In the genomic region with DNA sequence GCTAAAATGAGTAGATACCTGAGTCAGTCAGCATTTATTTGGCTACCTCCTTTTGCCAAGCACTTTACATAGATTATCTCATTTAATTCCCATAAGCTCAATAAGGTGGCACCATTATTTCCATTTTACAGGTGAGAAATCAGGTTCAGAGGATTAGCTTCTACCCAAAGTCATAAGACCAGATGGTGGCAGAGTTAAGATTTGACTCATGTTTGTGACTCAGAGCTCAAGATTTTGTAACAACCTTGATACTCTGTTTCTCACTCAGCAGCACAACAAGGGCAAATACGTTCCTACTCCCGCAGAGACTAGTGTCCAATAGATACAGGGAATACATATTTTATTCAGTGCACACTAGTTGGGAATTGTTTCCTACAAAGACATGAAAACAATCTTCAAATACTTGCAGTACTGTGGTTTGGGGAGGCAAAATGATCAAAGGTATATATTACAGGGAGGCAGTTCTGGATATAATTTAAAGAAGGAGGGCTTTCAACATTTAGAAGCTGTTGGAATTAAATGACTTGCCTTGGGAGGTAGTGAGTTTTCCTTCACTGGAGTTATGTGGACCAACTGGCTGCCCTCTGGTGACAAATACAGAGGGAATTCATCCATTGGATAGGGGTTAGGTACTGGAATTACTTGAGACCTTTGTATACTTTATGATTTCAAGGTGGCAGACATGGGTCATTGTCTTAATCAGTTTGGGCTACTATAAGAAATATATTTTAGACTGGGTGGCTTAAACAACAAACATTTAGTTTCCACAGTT, we compare ENCODE assay signal across 10 cellular contexts. TPM values are rescaled to one million over a fixed set of nuclear protein-coding genes. Genes with fewer than 3 reads are reported as not detected.
DNase-seq lines count a peak whose midpoint lies in the region; ATAC-seq and TF ChIP-seq lines count a peak whose summit lies in the region.
"Had no signal": no experiment of that assay in that cellular context is flagged by ENCODE, and none has a peak within 500 bp of the region (broad histone marks: within the 10 kb centered on the region; RNA-seq: fewer than 3 reads in every experiment).

No MANE protein-coding gene starts in this region.

- H4K91ac ChIP-seq in mesenchymal stem cell (ENCODE audit: low read length), result no peak overlapping the region

- H2BK12ac ChIP-seq in mesenchymal stem cell (ENCODE audit: low read length in 2 of 2), result peak overlapping the region in 1 of 2 experiments; percentile 12

- peaks cover 1% of the 10 kb centered on the region for H3K79me1 ChIP-seq in mesenchymal stem cell (replicated peaks; ENCODE audit: low read length, poor library complexity, severe bottlenecking)

- peaks cover 5 to 40% of the 10 kb centered on the region in 2 experiments for H3K36me3 ChIP-seq in mesenchymal stem cell (ENCODE audit: control insufficient read depth in 1 of 2, insufficient read depth in 2 of 2, low read depth in 1 of 2, low read length in 2 of 2)

- no peak overlapping the region for H2BK120ac ChIP-seq in mesenchymal stem cell (ENCODE audit: low read depth, low read length)

- H2AFZ ChIP-seq in mesenchymal stem cell (ENCODE audit: low read depth, low read length), result no peak overlapping the region

- H3K14ac ChIP-seq in mesenchymal stem cell (ENCODE audit: low read length in 2 of 2), result no peak overlapping the region

- no peak for DNase-seq in CD4-positive, alpha-beta T cell
- DNase-seq in amniotic stem cell (lab: John Stamatoyannopoulos, UW), result peak; percentile 65
- peak; percentile 87 for DNase-seq in mesenchymal stem cell
- DNase-seq: stimulated activated CD4-positive, alpha-beta T cell treated with anti-CD3 and anti-CD28 coated beads, Interleukin-2, amount 100 ng/mL, for 24 hours had no signal

- H2AK5ac ChIP-seq in mesenchymal stem cell (ENCODE audit: low read length, severe bottlenecking), result peak overlapping the region; percentile 95

- no peaks in the 10 kb centered on the region for H3K27me3 ChIP-seq in CD4-positive, alpha-beta T cell (ENCODE audit: control insufficient read depth, insufficient read depth, low read length)
- H3K27me3 ChIP-seq in mesenchymal stem cell (ENCODE audit: control insufficient read depth in 1 of 2, insufficient read depth in 1 of 2, low read length in 2 of 2), result no peaks in the 10 kb centered on the region

- H3K27ac Mint-ChIP-seq in CD4-positive, alpha-beta T cell, result peak overlapping the region; percentile 48
- H3K27ac Mint-ChIP-seq: activated T-helper 2 cell treated with anti-CD3 and anti-CD28 coated beads, Interferon-gamma antibody, Interleukin-2, Interleukin-4, amounts not matched to agents 10 μg/mL and 5 μg/mL and 100 μg/mL, durations not matched to agents 14 hours and 24 hours and 36 hours had no signal

- no peak overlapping the region for H3K4me3 Mint-ChIP-seq in CD4-positive, alpha-beta T cell

- WGBS in mesenchymal stem cell, result no CpG with 5 or more reads among the region's 2 CpGs

- H2BK15ac ChIP-seq in mesenchymal stem cell (ENCODE audit: low read depth, poor library complexity, severe bottlenecking), result no peak overlapping the region

- H3K4me2 ChIP-seq in mesenchymal stem cell (ENCODE audit: low read length, poor library complexity, severe bottlenecking), result peak overlapping the region; percentile 45

- peak overlapping the region in 1 of 2 experiments; percentile 25 for H3K4me3 ChIP-seq in mesenchymal stem cell (ENCODE audit: insufficient read depth in 1 of 2, low read depth in 1 of 2, low read length in 2 of 2)

- CTCF ChIA-PET in CD4-positive, alpha-beta T cell (lab: Charles Lee), result no interaction called here

- no peak for ATAC-seq in CD4-positive, alpha-beta T cell (ENCODE audit: poor library complexity)
- ATAC-seq in HG03442 (IDR thresholded peaks at IDR 0.05; ENCODE audit: unreplicated experiment), result peak; percentile 8
- no peak for ATAC-seq in HG02870 (IDR thresholded peaks at IDR 0.05; ENCODE audit: unreplicated experiment)
- no peak for ATAC-seq in HG03139 (IDR thresholded peaks at IDR 0.05; ENCODE audit: unreplicated experiment)
- ATAC-seq in HG03432 (IDR thresholded peaks at IDR 0.05; ENCODE audit: unreplicated experiment), result no peak
- no peak for ATAC-seq in GM18511 (IDR thresholded peaks at IDR 0.05; ENCODE audit: unreplicated experiment)

- peak overlapping the region; percentile 47 for H2BK5ac ChIP-seq in mesenchymal stem cell (ENCODE audit: low read depth, low read length, poor library complexity, severe bottlenecking)

- H3K4me1 Mint-ChIP-seq in CD4-positive, alpha-beta T cell (ENCODE audit: low read depth), result peaks cover 21% of the 10 kb centered on the region

- no peak overlapping the region for H3K27ac ChIP-seq in CD4-positive, alpha-beta T cell (ENCODE audit: low read depth, low read length)
- H3K27ac ChIP-seq in mesenchymal stem cell (ENCODE audit: low read length, poor library complexity, severe bottlenecking), result peak overlapping the region; percentile 95

- H4K8ac ChIP-seq in mesenchymal stem cell (ENCODE audit: low read length), result no peak overlapping the region

- peaks cover 40% of the 10 kb centered on the region for H3K36me3 Mint-ChIP-seq in CD4-positive, alpha-beta T cell (ENCODE audit: low read depth)

- H3K9me3 ChIP-seq in CD4-positive, alpha-beta T cell (ENCODE audit: control insufficient read depth, low read length), result no peaks in the 10 kb centered on the region
- no peaks in the 10 kb centered on the region for H3K9me3 ChIP-seq in mesenchymal stem cell (ENCODE audit: control insufficient read depth, low read length)

- intact Hi-C loops in CD4-positive, alpha-beta T cell (cut with DNase I, micrococcal nuclease), result loop anchor here in 1 of 2 experiments (5.0 to 10.0 kb wide), 3 partner anchors 172 to 1511 kb away; no protein-coding TSS in a partner anchor

- peaks cover 16% of the 10 kb centered on the region for H3K4me1 ChIP-seq in mesenchymal stem cell (ENCODE audit: control insufficient read depth, insufficient read depth, low read depth, low read length)

- no peaks in the 10 kb centered on the region for H3K27me3 Mint-ChIP-seq in CD4-positive, alpha-beta T cell

- H3K9me3 Mint-ChIP-seq in CD4-positive, alpha-beta T cell, result no peaks in the 10 kb centered on the region
- H3K9me3 Mint-ChIP-seq: activated T-helper 2 cell treated with anti-CD3 and anti-CD28 coated beads, Interferon-gamma antibody, Interleukin-2, Interleukin-4, amounts not matched to agents 10 μg/mL and 5 μg/mL and 100 μg/mL, durations not matched to agents 14 hours and 24 hours and 36 hours had no signal

- H3K9ac ChIP-seq in mesenchymal stem cell (ENCODE audit: low read length), result peak overlapping the region; percentile 64

- H3K18ac ChIP-seq in mesenchymal stem cell (ENCODE audit: low read depth in 1 of 2, low read length in 2 of 2), result no peak overlapping the region

- H3K4ac ChIP-seq in mesenchymal stem cell (ENCODE audit: low read depth in 1 of 2, low read length in 2 of 2), result no peak overlapping the region

- POLR2A ChIA-PET in CD4-positive, alpha-beta T cell (lab: Charles Lee), result no interaction called here

- no peak overlapping the region for H3K23ac ChIP-seq in mesenchymal stem cell (ENCODE audit: low read length in 2 of 2)

- TF ChIP-seq CTCF in CD4-positive, alpha-beta T cell (IDR thresholded peaks at IDR 0.05), result no peak

RNA-seq across cellular contexts. Expression of a gene that starts 3.6 kb away (rescaled TPM):
- total RNA-seq in CD4-positive, alpha-beta T cell, result under 1 TPM; 0.58 to 0.59 TPM
- 55.1 TPM for polyA plus RNA-seq in mesenchymal stem cell (2013, experiment 1 of 2)
- polyA plus RNA-seq in mesenchymal stem cell (2013, experiment 2 of 2), result 58.6 TPM

RNA-seq across cellular contexts. Expression of a gene that starts 3.6 kb away (rescaled TPM):
- total RNA-seq in CD4-positive, alpha-beta T cell, result 10 to 100 TPM; 20.2 to 23.9 TPM
- polyA plus RNA-seq in mesenchymal stem cell (2013, experiment 1 of 2), result 121 TPM
- 125 TPM for polyA plus RNA-seq in mesenchymal stem cell (2013, experiment 2 of 2)

Comparison
In these comparisons a context has a peak if more than half of its experiments do, and no peak if none do; other contexts are left out.
1. DNase-seq: peak in amniotic stem cell (single experiment) and mesenchymal stem cell (single experiment); none in CD4-positive, alpha-beta T cell (0 of 10).